10 cellular contexts compared by ENCODE assay signal in genomic region chr6:139640453-139640852, GRCh38.
DNase-seq lines count a peak whose midpoint lies in the region; ATAC-seq and TF ChIP-seq lines count a peak whose summit lies in the region.
"Had no signal": no experiment of that assay in that cellular context is flagged by ENCODE, and none has a peak within 500 bp of the region (broad histone marks: within the 10 kb centered on the region; RNA-seq: fewer than 3 reads in every experiment).

No MANE protein-coding gene starts in this region.

- peaks cover 15% of the 10 kb centered on the region for H3K4me1 Mint-ChIP-seq in neural progenitor cell

- ATAC-seq in GM18517 (IDR thresholded peaks at IDR 0.05; ENCODE audit: unreplicated experiment) (peak; percentile 92), GM21786 (IDR thresholded peaks at IDR 0.05; ENCODE audit: unreplicated experiment) (peak; percentile 97), HG03521 (IDR thresholded peaks at IDR 0.05; ENCODE audit: unreplicated experiment) (peak; percentile 86)

- no peaks in the 10 kb centered on the region for H3K79me2 ChIP-seq in neural progenitor cell (ENCODE audit: low read depth)

- H3K27ac ChIP-seq in neural progenitor cell = no peak overlapping the region
- no peak overlapping the region for H3K27ac ChIP-seq in thyroid gland
- H3K27ac ChIP-seq: skin epidermis had no signal

- no peaks in the 10 kb centered on the region for H3K36me3 Mint-ChIP-seq in neural progenitor cell

- DNase-seq in fibroblast of pulmonary artery (ENCODE audit: low read depth) = peak; percentile 14
- no peak for DNase-seq in activated CD4-positive, alpha-beta T cell treated with anti-CD3 and anti-CD28 coated beads, Interleukin-2, amount 50 U/mL, for 1 hour
- DNase-seq in neural progenitor cell (ENCODE audit: low spot score) = no peak
- DNase-seq in thyroid gland = no peak
- no peak for DNase-seq in D341Med (ENCODE audit: low spot score)
- DNase-seq: kidney had no signal

- 82 to 88% methylated on average over 3 of the region's 3 CpGs for WGBS in thyroid gland, 2 donors

- no peak overlapping the region for H3K27ac Mint-ChIP-seq in neural progenitor cell

- H3K27me3 ChIP-seq in neural progenitor cell (no peaks in the 10 kb centered on the region), thyroid gland (no peaks in the 10 kb centered on the region)

- H4K20me1 ChIP-seq in neural progenitor cell (ENCODE audit: low read depth) = no peaks in the 10 kb centered on the region

- no peak overlapping the region for H2AFZ ChIP-seq in neural progenitor cell (replicated peaks)

- H3K4me3 Mint-ChIP-seq in neural progenitor cell = no peak overlapping the region

- H3K9ac ChIP-seq in neural progenitor cell = no peak overlapping the region

- H3K9me3 Mint-ChIP-seq in neural progenitor cell = peaks cover 4% of the 10 kb centered on the region

- peaks cover 5% of the 10 kb centered on the region for H3K27me3 Mint-ChIP-seq in neural progenitor cell (ENCODE audit: insufficient read depth, low read depth)

- peaks cover 5% of the 10 kb centered on the region for H3F3A ChIP-seq in neural progenitor cell (ENCODE audit: low read depth)

- H3K4me1 ChIP-seq in neural progenitor cell = peaks cover 19% of the 10 kb centered on the region
- no peaks in the 10 kb centered on the region for H3K4me1 ChIP-seq in thyroid gland

- H3K4me2 ChIP-seq in neural progenitor cell = no peak overlapping the region

- no peak for TF ChIP-seq POLR2A in thyroid gland (IDR thresholded peaks at IDR 0.05)

- intact Hi-C loops in thyroid gland (cut with DNase I) = no loop called here

- no peak for TF ChIP-seq CTCF in fibroblast of pulmonary artery (IDR thresholded peaks at IDR 0.05; ENCODE audit: low read length, missing control alignments)
- TF ChIP-seq CTCF in neural progenitor cell (IDR thresholded peaks at IDR 0.05) = no peak
- no peak for TF ChIP-seq CTCF in thyroid gland (IDR thresholded peaks at IDR 0.05)

- H3K4me3 ChIP-seq in fibroblast of pulmonary artery (replicated peaks; ENCODE audit: low read depth, low read length) = no peak overlapping the region
- no peak overlapping the region for H3K4me3 ChIP-seq in neural progenitor cell
- no peak overlapping the region for H3K4me3 ChIP-seq in thyroid gland (replicated peaks in 1 of 3)
- H3K4me3 ChIP-seq: skin epidermis had no signal

- H3K36me3 ChIP-seq in neural progenitor cell (no peaks in the 10 kb centered on the region), thyroid gland (no peaks in the 10 kb centered on the region)

- H3K9me3 ChIP-seq in neural progenitor cell (ENCODE audit: low read depth) (no peaks in the 10 kb centered on the region), thyroid gland (no peaks in the 10 kb centered on the region)
